ENCODE assay signal across 15 cellular contexts in genomic region chr2:85011098-85011497, GRCh38. TPM values are rescaled to one million over a fixed set of nuclear protein-coding genes. Genes with fewer than 3 reads are reported as not detected.
A peak's percentile ranks its signal among the peaks of the same experiment; 100 is the strongest.
DNase-seq lines count a peak whose midpoint lies in the region; ATAC-seq and TF ChIP-seq lines count a peak whose summit lies in the region.
"Had no signal": no experiment of that assay in that cellular context is flagged by ENCODE, and none has a peak within 500 bp of the region (broad histone marks: within the 10 kb centered on the region; RNA-seq: fewer than 3 reads in every experiment).

No MANE protein-coding gene starts in this region.

- no peak for DNase-seq in activated naive CD4-positive, alpha-beta T cell treated with anti-CD3 and anti-CD28 coated beads, Interleukin-2, amount 50 U/mL, for 72 hours (ENCODE audit: low spot score in 2 of 2)
- no peak for DNase-seq in activated naive CD4-positive, alpha-beta T cell treated with anti-CD3 and anti-CD28 coated beads, Interleukin-2, amount 10 ng/mL, durations not matched to agents 7 days and 5 days
- DNase-seq in RWPE1 (ENCODE audit: low spot score) (peak; percentile 19), epithelial cell of prostate (ENCODE audit: low read depth, low spot score) (no peak), Kasumi-1 (lab: John Stamatoyannopoulos, UW) (no peak), retina (no peak), DMS153 (lab: John Stamatoyannopoulos, UW) (no peak)
- DNase-seq: activated CD4-positive, CD25-positive, alpha-beta regulatory T cell; hypothalamus; NCI-H1105; NCI-H2171; spleen; stomach had no signal

- peak overlapping the region; percentile 29 to 88 for H3K27ac Mint-ChIP-seq in activated naive CD4-positive, alpha-beta T cell treated with anti-CD3 and anti-CD28 coated beads, Interleukin-2, amount 50 U/mL, for 72 hours
- H3K27ac Mint-ChIP-seq in activated naive CD4-positive, alpha-beta T cell treated with anti-CD3 and anti-CD28 coated beads, Interleukin-2, amount 10 ng/mL, durations not matched to agents 7 days and 5 days: no peak overlapping the region
- H3K27ac Mint-ChIP-seq: progenitor cell of endocrine pancreas had no signal

- peak; percentile 69 to 81 for ATAC-seq in activated naive CD4-positive, alpha-beta T cell treated with anti-CD3 and anti-CD28 coated beads, Interleukin-2, amount 50 U/mL, for 72 hours
- no peak for ATAC-seq in GM18909 (IDR thresholded peaks at IDR 0.05; ENCODE audit: poor library complexity, unreplicated experiment)

- POLR2A ChIA-PET in RWPE1 (lab: Yijun Ruan, JAX; ENCODE audit: low non-redundant PET): no interaction called here

- H3K27ac ChIP-seq in RWPE1: no peak overlapping the region
- peak overlapping the region; percentile 22 for H3K27ac ChIP-seq in epithelial cell of prostate
- H3K27ac ChIP-seq: stomach had no signal

- H3K9me3 Mint-ChIP-seq in activated naive CD4-positive, alpha-beta T cell treated with anti-CD3 and anti-CD28 coated beads, Interleukin-2, amount 50 U/mL, for 72 hours: peaks cover 0 to 13% of the 10 kb centered on the region in 2 donors
- H3K9me3 Mint-ChIP-seq in activated naive CD4-positive, alpha-beta T cell treated with anti-CD3 and anti-CD28 coated beads, Interleukin-2, amount 10 ng/mL, durations not matched to agents 7 days and 5 days: peaks cover 2% of the 10 kb centered on the region

- no peaks in the 10 kb centered on the region for H3K27me3 Mint-ChIP-seq in activated naive CD4-positive, alpha-beta T cell treated with anti-CD3 and anti-CD28 coated beads, Interleukin-2, amount 10 ng/mL, durations not matched to agents 7 days and 5 days
- H3K27me3 Mint-ChIP-seq: progenitor cell of endocrine pancreas had no signal

- peaks cover 10 to 44% of the 10 kb centered on the region in 2 donors for H3K36me3 Mint-ChIP-seq in activated naive CD4-positive, alpha-beta T cell treated with anti-CD3 and anti-CD28 coated beads, Interleukin-2, amount 50 U/mL, for 72 hours
- H3K36me3 Mint-ChIP-seq in activated naive CD4-positive, alpha-beta T cell treated with anti-CD3 and anti-CD28 coated beads, Interleukin-2, amount 10 ng/mL, durations not matched to agents 7 days and 5 days: peaks cover 36% of the 10 kb centered on the region

- peaks cover 71% of the 10 kb centered on the region for H3K4me1 Mint-ChIP-seq in activated naive CD4-positive, alpha-beta T cell treated with anti-CD3 and anti-CD28 coated beads, Interleukin-2, amount 10 ng/mL, durations not matched to agents 7 days and 5 days

- no peak overlapping the region for H3K4me3 Mint-ChIP-seq in activated naive CD4-positive, alpha-beta T cell treated with anti-CD3 and anti-CD28 coated beads, Interleukin-2, amount 10 ng/mL, durations not matched to agents 7 days and 5 days

- CTCF ChIA-PET in activated naive CD4-positive, alpha-beta T cell treated with anti-CD3 and anti-CD28 coated beads, Interleukin-2, amount 10 ng/mL, durations not matched to agents 7 days and 5 days (lab: Charles Lee): interaction anchor here (0.6 to 1.6 kb wide), 4 partner anchors 24 to 142 kb away, joined by 3 to 5 read pairs (median 4); no protein-coding TSS in a partner anchor
- CTCF ChIA-PET in RWPE1 (lab: Yijun Ruan, JAX): no interaction called here

- no peak for TF ChIP-seq CTCF in RWPE1 (conservative IDR thresholded peaks at IDR 0.05; ENCODE audit: low read depth)

RNA-seq across cellular contexts. Expression of gene KCMF1, which starts 40.1 kb away (rescaled TPM):
- 100 to 1,000 TPM; 108 to 124 TPM for total RNA-seq in activated naive CD4-positive, alpha-beta T cell treated with anti-CD3 and anti-CD28 coated beads, Interleukin-2, amount 50 U/mL, for 72 hours
